Comparison of ENCODE assay signal across 8 cellular contexts in genomic region chr10:73873843-73874215, GRCh38. TPM values are rescaled to one million over a fixed set of nuclear protein-coding genes. Genes with fewer than 3 reads are reported as not detected.
DNase-seq lines count a peak whose midpoint lies in the region; ATAC-seq and TF ChIP-seq lines count a peak whose summit lies in the region.

No MANE protein-coding gene starts in this region.

- TF ChIP-seq CTCF in MM.1S (IDR thresholded peaks at IDR 0.05; ENCODE audit: low read length) (no peak), endothelial cell (IDR thresholded peaks at IDR 0.05; ENCODE audit: unreplicated experiment) (no peak)

- intact Hi-C loops in dendritic cell treated with granulocyte-macrophage colony-stimulating factor and Interleukin-4, amounts not matched to agents 40 ng/mL and 50 ng/mL, for 4 days (cut with micrococcal nuclease): loop anchor here (2.0 kb wide), 1 partner anchor 89 kb away; the partner anchor contains the start of gene ZSWIM8

- no peak overlapping the region for H3K4me2 ChIP-seq in MM.1S (ENCODE audit: low read depth, low read length)

- no peak overlapping the region for H3K27ac ChIP-seq in MM.1S (ENCODE audit: low read length)

- peak overlapping the region; percentile 38; the same call in 1 of the 2 replicates for H3K9ac ChIP-seq in MM.1S (ENCODE audit: low read length)

- H3K4me1 ChIP-seq in MM.1S (ENCODE audit: low read length) (peaks cover 9% of the 10 kb centered on the region), neuron (ENCODE audit: insufficient read depth, low read length) (peaks cover 2% of the 10 kb centered on the region)

- H3K36me3 ChIP-seq in MM.1S (replicated peaks; ENCODE audit: insufficient read depth, low read length) (no peaks in the 10 kb centered on the region), neuron (ENCODE audit: insufficient read depth, low read length) (peaks cover 5% of the 10 kb centered on the region)

- H3K27me3 Mint-ChIP-seq in dendritic cell treated with granulocyte-macrophage colony-stimulating factor and Interleukin-4, amounts not matched to agents 40 ng/mL and 50 ng/mL, for 4 days: no peaks in the 10 kb centered on the region
- peaks cover 20% of the 10 kb centered on the region for H3K27me3 Mint-ChIP-seq in endothelial cell (ENCODE audit: unreplicated experiment)

- H3K36me3 Mint-ChIP-seq in dendritic cell treated with granulocyte-macrophage colony-stimulating factor and Interleukin-4, amounts not matched to agents 40 ng/mL and 50 ng/mL, for 4 days (ENCODE audit: low read depth): peaks cover 39% of the 10 kb centered on the region
- peaks cover 24% of the 10 kb centered on the region for H3K36me3 Mint-ChIP-seq in endothelial cell (ENCODE audit: low read depth, unreplicated experiment)

- H3K4me3 ChIP-seq in MM.1S (ENCODE audit: low read length) (peak overlapping the region; percentile 81), neuron (ENCODE audit: low read length) (peak overlapping the region; percentile 81)

- peak overlapping the region; percentile 76 for H3K4me3 Mint-ChIP-seq in dendritic cell treated with granulocyte-macrophage colony-stimulating factor and Interleukin-4, amounts not matched to agents 40 ng/mL and 50 ng/mL, for 4 days
- no peak overlapping the region for H3K4me3 Mint-ChIP-seq in endothelial cell (ENCODE audit: unreplicated experiment)

- no peaks in the 10 kb centered on the region; the same call in 1 of the 2 replicates for H4K20me1 ChIP-seq in MM.1S (ENCODE audit: insufficient read depth, low read length)

- H3K9me3 ChIP-seq in MM.1S (replicated peaks; ENCODE audit: insufficient read depth, low read length) (no peaks in the 10 kb centered on the region), neuron (ENCODE audit: low read length) (no peaks in the 10 kb centered on the region)

- H3K27ac Mint-ChIP-seq in dendritic cell treated with granulocyte-macrophage colony-stimulating factor and Interleukin-4, amounts not matched to agents 40 ng/mL and 50 ng/mL, for 4 days: peak overlapping the region; percentile 69
- H3K27ac Mint-ChIP-seq in endothelial cell (ENCODE audit: unreplicated experiment): no peak overlapping the region

- ATAC-seq in GM21528 (IDR thresholded peaks at IDR 0.05; ENCODE audit: low FRiP score, unreplicated experiment): no peak

- H3K4me1 Mint-ChIP-seq in dendritic cell treated with granulocyte-macrophage colony-stimulating factor and Interleukin-4, amounts not matched to agents 40 ng/mL and 50 ng/mL, for 4 days (ENCODE audit: low read depth): peaks cover 44% of the 10 kb centered on the region
- H3K4me1 Mint-ChIP-seq in endothelial cell (ENCODE audit: unreplicated experiment): peaks cover 11% of the 10 kb centered on the region

- DNase-seq in NCI-H146 (lab: John Stamatoyannopoulos, UW): peak; percentile 22
- no peak for DNase-seq in NCI-H146 treated with DMSO at 0.1 percent for 48 hours (lab: John Stamatoyannopoulos, UW; ENCODE audit: unreplicated experiment)
- DNase-seq in MM.1S: peak; percentile 6
- DNase-seq in NCI-H1694 (lab: John Stamatoyannopoulos, UW): no peak
- DNase-seq in endothelial cell (ENCODE audit: low spot score): no peak

- H3F3A ChIP-seq in MM.1S (ENCODE audit: insufficient read depth, low read length): peaks cover 6% of the 10 kb centered on the region; the same call in 1 of the 2 replicates

- peaks cover 34% of the 10 kb centered on the region for H3K79me2 ChIP-seq in MM.1S (ENCODE audit: low read length)

- no peaks in the 10 kb centered on the region for H3K27me3 ChIP-seq in MM.1S (replicated peaks; ENCODE audit: insufficient read depth, low read length)
- no peaks in the 10 kb centered on the region for H3K27me3 ChIP-seq in neuron (ENCODE audit: insufficient read depth, low read length)

- no peaks in the 10 kb centered on the region for H3K9me2 ChIP-seq in MM.1S (replicated peaks; ENCODE audit: insufficient read depth, low read length)

- H3K9me3 Mint-ChIP-seq in dendritic cell treated with granulocyte-macrophage colony-stimulating factor and Interleukin-4, amounts not matched to agents 40 ng/mL and 50 ng/mL, for 4 days: no peaks in the 10 kb centered on the region
- H3K9me3 Mint-ChIP-seq in endothelial cell (ENCODE audit: unreplicated experiment): no peaks in the 10 kb centered on the region

- H2AFZ ChIP-seq in MM.1S (ENCODE audit: low read length) (no peak overlapping the region), neuron (ENCODE audit: low read depth, low read length) (no peak overlapping the region)

RNA-seq across cellular contexts. Expression of gene CAMK2G, which starts 0.5 kb away (rescaled TPM):
- total RNA-seq in endothelial cell (ENCODE audit: unreplicated experiment): 27.7 TPM

RNA-seq across cellular contexts. Expression of gene PLAU, which starts 37.1 kb away (rescaled TPM):
- total RNA-seq in endothelial cell (ENCODE audit: unreplicated experiment): 19.5 TPM

Comparison
In these comparisons a context has a peak if more than half of its experiments do, and no peak if none do; other contexts are left out.
1. DNase-seq: peak in NCI-H146 (single experiment) and MM.1S (single experiment); none in NCI-H146 treated with DMSO at 0.1 percent for 48 hours (single experiment), NCI-H1694 (single experiment) and endothelial cell (single experiment).